Comparison of ENCODE assay signal across 12 cellular contexts in the genomic region with DNA sequence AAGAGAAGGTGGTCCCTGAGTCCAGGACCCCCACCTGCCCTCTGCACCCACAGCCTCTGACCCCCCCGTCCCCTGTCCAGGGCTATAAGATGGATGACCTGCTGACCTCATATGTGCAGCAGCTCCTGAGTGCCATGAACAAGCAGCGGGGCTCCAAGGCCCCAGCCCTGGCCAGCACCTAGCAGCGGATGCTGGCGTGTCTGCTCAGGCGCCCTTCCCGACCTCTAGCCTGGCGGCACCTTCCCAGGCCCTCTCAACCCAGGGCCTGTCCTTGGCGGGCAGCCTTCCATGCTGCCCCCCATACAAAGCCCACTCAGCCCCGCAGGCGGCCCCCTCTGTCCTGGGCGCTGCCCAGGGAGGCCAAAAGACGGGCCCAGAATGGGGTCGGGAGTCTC. TPM values are rescaled to one million over a fixed set of nuclear protein-coding genes. Genes with fewer than 3 reads are reported as not detected.
A peak's percentile ranks its signal among the peaks of the same experiment; 100 is the strongest.
DNase-seq lines count a peak whose midpoint lies in the region; ATAC-seq, FAIRE-seq and TF ChIP-seq lines count a peak whose summit lies in the region.
"Had no signal": no experiment of that assay in that cellular context is flagged by ENCODE, and none has a peak within 500 bp of the region (broad histone marks: within the 10 kb centered on the region; RNA-seq: fewer than 3 reads in every experiment).

No MANE protein-coding gene starts in this region.

- H3K36me3 ChIP-seq in ES-I3 (ENCODE audit: insufficient read depth, low read length): no peaks in the 10 kb centered on the region
- H3K36me3 ChIP-seq in keratinocyte (ENCODE audit: control insufficient read depth in 2 of 2, extremely low read depth in 1 of 2, insufficient read depth in 2 of 2, low read length in 2 of 2): no peaks in the 10 kb centered on the region
- H3K36me3 ChIP-seq in spleen: peaks cover 0 to 87% (median 6%) of the 10 kb centered on the region in 6 donors

- dilution Hi-C loops in keratinocyte (cut with MboI; ENCODE audit: extremely low pct_ligation_motif_present, low sequenced_read_pairs): no loop called here

- no peak overlapping the region for H2AFZ ChIP-seq in keratinocyte (ENCODE audit: control insufficient read depth, low read length)

- ATAC-seq in activated B cell treated with CpG ODN at 0.5 μM for 24 hours (ENCODE audit: low read depth) (no peak), HG02884 (IDR thresholded peaks at IDR 0.05; ENCODE audit: unreplicated experiment) (no peak)
- ATAC-seq: activated T-cell treated with anti-CD3 and anti-CD28 coated beads, Interleukin-2, amount 50 U/mL, for 4 hours had no signal

- H3K79me2 ChIP-seq in keratinocyte (ENCODE audit: control insufficient read depth, insufficient read depth, low read length): no peaks in the 10 kb centered on the region

- TF ChIP-seq CTCF in activated B cell treated with CpG ODN at 0.5 μM for 24 hours (IDR thresholded peaks at IDR 0.05): no peak
- TF ChIP-seq CTCF in keratinocyte (optimal IDR thresholded peaks at IDR 0.05 in 1 of 3, IDR thresholded peaks at IDR 0.05 in 1 of 3, conservative IDR thresholded peaks at IDR 0.05 in 1 of 3; ENCODE audit: extremely low read depth in 1 of 3, insufficient read depth in 2 of 3, low read length in 3 of 3): no peak
- no peak for TF ChIP-seq CTCF in spleen (IDR thresholded peaks at IDR 0.05 in 8 of 11, conservative IDR thresholded peaks at IDR 0.05 in 3 of 11)

- intact Hi-C loops in activated B cell treated with CpG ODN at 0.5 μM for 24 hours (cut with micrococcal nuclease) (loop anchor here (10.0 kb wide), 1 partner anchor 552 kb away; no protein-coding TSS in a partner anchor), spleen (cut with DNase I; ENCODE audit: low total_unique reads) (no loop called here)

- no peak for TF ChIP-seq POLR2A in spleen (IDR thresholded peaks at IDR 0.05)

- H3K4me3 Mint-ChIP-seq in activated B cell treated with CpG ODN at 0.5 μM for 24 hours: no peak overlapping the region

- DNase-seq in activated B cell treated with CpG ODN at 0.5 μM for 24 hours: no peak
- no peak for DNase-seq in keratinocyte (ENCODE audit: low read depth, low spot score)
- peak; percentile 88 for DNase-seq in spleen
- no peak for DNase-seq in NOMO-1 treated with DMSO at 0.1 percent for 48 hours (lab: John Stamatoyannopoulos, UW; ENCODE audit: unreplicated experiment)
- no peak for DNase-seq in NCI-H1092 (lab: John Stamatoyannopoulos, UW)
- no peak for DNase-seq in retina
- DNase-seq: activated T-cell treated with anti-CD3 and anti-CD28 coated beads, Interleukin-2, amount 50 U/mL, for 4 hours had no signal

- H3K27ac ChIP-seq in keratinocyte (ENCODE audit: control insufficient read depth, insufficient read depth, low read length): no peak overlapping the region
- peak overlapping the region; percentile 78 to 96 (median 92) for H3K27ac ChIP-seq in spleen

- H3K36me3 Mint-ChIP-seq in activated B cell treated with CpG ODN at 0.5 μM for 24 hours (ENCODE audit: low read depth): no peaks in the 10 kb centered on the region

- peaks cover 9% of the 10 kb centered on the region; the same call in 1 of the 2 replicates for H3K4me1 ChIP-seq in ES-I3 (ENCODE audit: insufficient read depth, low read length)
- H3K4me1 ChIP-seq in keratinocyte (ENCODE audit: control insufficient read depth, extremely low read depth, insufficient read depth, low read length): peaks cover 12% of the 10 kb centered on the region
- peaks cover 84 to 100% (median 100%) of the 10 kb centered on the region in 6 donors for H3K4me1 ChIP-seq in spleen

- H3K9ac ChIP-seq in ES-I3 (ENCODE audit: low read depth, low read length): peak overlapping the region; percentile 25; the same call in 1 of the 2 replicates
- H3K9ac ChIP-seq in keratinocyte (ENCODE audit: control insufficient read depth, extremely low read depth, insufficient read depth, low read length): no peak overlapping the region

- H3K9me3 ChIP-seq in ES-I3 (ENCODE audit: control insufficient read depth, insufficient read depth, low read length) (no peaks in the 10 kb centered on the region), keratinocyte (ENCODE audit: control insufficient read depth, low read depth, low read length) (no peaks in the 10 kb centered on the region), spleen (no peaks in the 10 kb centered on the region)

- H3K9me1 ChIP-seq in keratinocyte (ENCODE audit: control insufficient read depth, extremely low read depth, insufficient read depth, low read length): no peaks in the 10 kb centered on the region

- FAIRE-seq in keratinocyte (lab: Jason Lieb, UNC): no peak
- FAIRE-seq: bronchial epithelial cell, D721Med had no signal

- H3K9me3 Mint-ChIP-seq in activated B cell treated with CpG ODN at 0.5 μM for 24 hours: no peaks in the 10 kb centered on the region
- H3K9me3 Mint-ChIP-seq: activated T-cell treated with anti-CD3 and anti-CD28 coated beads, Interleukin-2, amount 50 U/mL, for 4 hours had no signal

- no peaks in the 10 kb centered on the region for H4K20me1 ChIP-seq in keratinocyte (ENCODE audit: control insufficient read depth, extremely low read depth, insufficient read depth, low read length)

- no peaks in the 10 kb centered on the region for H3K27me3 Mint-ChIP-seq in activated B cell treated with CpG ODN at 0.5 μM for 24 hours

- POLR2A ChIA-PET in activated B cell treated with CpG ODN at 0.5 μM for 24 hours (lab: Charles Lee): interaction anchor here (0.7 to 5.2 kb wide), 3 partner anchors 64 to 242 kb away, joined by 6 to 24 read pairs (median 13); a partner anchor contains a TSS

- no peaks in the 10 kb centered on the region for H3K27me3 ChIP-seq in keratinocyte (ENCODE audit: control insufficient read depth, extremely low read depth, insufficient read depth, low read length)
- no peaks in the 10 kb centered on the region for H3K27me3 ChIP-seq in spleen (replicated peaks in 1 of 7)

- WGBS in spleen, 5 donors: 65 to 86% (median 74%) methylated on average over 5 to 13 of the region's 13 CpGs

- CTCF ChIA-PET in activated B cell treated with CpG ODN at 0.5 μM for 24 hours (lab: Charles Lee): interaction anchor here (6.2 kb wide), 1 partner anchor 46 kb away, joined by 41 read pairs; no protein-coding TSS in a partner anchor

- peaks cover 96% of the 10 kb centered on the region for H3K4me1 Mint-ChIP-seq in activated B cell treated with CpG ODN at 0.5 μM for 24 hours

- H3K4me3 ChIP-seq in keratinocyte (ENCODE audit: control insufficient read depth in 2 of 3, extremely low read depth in 1 of 3, insufficient read depth in 2 of 3, low read depth in 1 of 3, low read length in 3 of 3): no peak overlapping the region
- peak overlapping the region in 1 of 8 donors; percentile 51 for H3K4me3 ChIP-seq in spleen

- H3K4me2 ChIP-seq in keratinocyte (ENCODE audit: control insufficient read depth, extremely low read depth, insufficient read depth, low read depth, low read length): peak overlapping the region; percentile 15

- peak overlapping the region; percentile 79 for H3K27ac Mint-ChIP-seq in activated B cell treated with CpG ODN at 0.5 μM for 24 hours

RNA-seq across cellular contexts. Expression of a gene that starts 8.7 kb away (rescaled TPM):
- total RNA-seq in activated B cell treated with CpG ODN at 0.5 μM for 24 hours (not detected in 2 replicates), spleen (under 1 TPM in 3 of 7 donors, not detected in 4; 0.22 to 0.79 (median 0.23) TPM)
- polyA plus RNA-seq in keratinocyte (not detected in 3 replicates), spleen (1 to 10 TPM in 1 of 3 donors, under 1 TPM in 2; 0.09 to 1.9 (median 0.26) TPM)
- not detected for polyA plus RNA-seq in keratinocyte (2011; ENCODE audit: low read depth)
- polyA plus RNA-seq in keratinocyte (2011; cell fraction: cytosol; rRNA removed): not detected in 2 replicates
- polyA plus RNA-seq in keratinocyte (2011; cell fraction: nucleus; rRNA removed): not detected in 2 replicates
- polyA plus RNA-seq in keratinocyte (2012; ENCODE audit: low replicate concordance): not detected in 2 replicates
- polyA minus RNA-seq in keratinocyte: 0.58 TPM in 1 of 3 replicates, not detected in the others
- not detected for polyA minus RNA-seq in keratinocyte (2011; cell fraction: cytosol; rRNA and poly(A)+ RNA removed)
- not detected in 2 replicates for polyA minus RNA-seq in keratinocyte (2011; cell fraction: nucleus; rRNA and poly(A)+ RNA removed)
- total RNA-seq: activated T-cell treated with anti-CD3 and anti-CD28 coated beads, Interleukin-2, amount 50 U/mL, for 4 hours; bronchial epithelial cell; mesenteric fat pad had no signal

RNA-seq across cellular contexts. Expression of a gene that starts 38.1 kb away (rescaled TPM):
- 5.1 and 5.3 TPM in 2 replicates for total RNA-seq in activated B cell treated with CpG ODN at 0.5 μM for 24 hours
- polyA plus RNA-seq in keratinocyte: not detected in 3 replicates
- polyA plus RNA-seq in keratinocyte (2011; ENCODE audit: low read depth): not detected
- 0.05 and 0.11 TPM in 2 replicates for polyA plus RNA-seq in keratinocyte (2011; cell fraction: cytosol; rRNA removed)
- polyA plus RNA-seq in keratinocyte (2011; cell fraction: nucleus; rRNA removed): 0.10 and 0.39 TPM in 2 replicates
- polyA plus RNA-seq in keratinocyte (2012; ENCODE audit: low replicate concordance): 0.24 TPM in 1 of 2 replicates, not detected in the other
- 0.06 TPM in 1 of 3 replicates, not detected in the others for polyA minus RNA-seq in keratinocyte
- polyA minus RNA-seq in keratinocyte (2011; cell fraction: cytosol; rRNA and poly(A)+ RNA removed): not detected
- polyA minus RNA-seq in keratinocyte (2011; cell fraction: nucleus; rRNA and poly(A)+ RNA removed): not detected in 2 replicates
- 100 to 1,000 TPM in 3 of 7 donors, 10 to 100 TPM in 4; 62.5 to 190 (median 76.3) TPM for total RNA-seq in spleen
- polyA plus RNA-seq in spleen: 100 to 1,000 TPM in 2 of 3 donors, 10 to 100 TPM in 1; 76.1 to 437 (median 328) TPM

Comparison
In these comparisons a context has a peak if more than half of its experiments do, and no peak if none do; other contexts are left out.
1. RNA of a gene that starts 38.1 kb away (total RNA-seq): 62.5 to 190 TPM in spleen; 5.1 to 5.3 TPM in activated B cell treated with CpG ODN at 0.5 μM for 24 hours; every median in the first group is over 10 times any median in the second.